In the genomic region with DNA sequence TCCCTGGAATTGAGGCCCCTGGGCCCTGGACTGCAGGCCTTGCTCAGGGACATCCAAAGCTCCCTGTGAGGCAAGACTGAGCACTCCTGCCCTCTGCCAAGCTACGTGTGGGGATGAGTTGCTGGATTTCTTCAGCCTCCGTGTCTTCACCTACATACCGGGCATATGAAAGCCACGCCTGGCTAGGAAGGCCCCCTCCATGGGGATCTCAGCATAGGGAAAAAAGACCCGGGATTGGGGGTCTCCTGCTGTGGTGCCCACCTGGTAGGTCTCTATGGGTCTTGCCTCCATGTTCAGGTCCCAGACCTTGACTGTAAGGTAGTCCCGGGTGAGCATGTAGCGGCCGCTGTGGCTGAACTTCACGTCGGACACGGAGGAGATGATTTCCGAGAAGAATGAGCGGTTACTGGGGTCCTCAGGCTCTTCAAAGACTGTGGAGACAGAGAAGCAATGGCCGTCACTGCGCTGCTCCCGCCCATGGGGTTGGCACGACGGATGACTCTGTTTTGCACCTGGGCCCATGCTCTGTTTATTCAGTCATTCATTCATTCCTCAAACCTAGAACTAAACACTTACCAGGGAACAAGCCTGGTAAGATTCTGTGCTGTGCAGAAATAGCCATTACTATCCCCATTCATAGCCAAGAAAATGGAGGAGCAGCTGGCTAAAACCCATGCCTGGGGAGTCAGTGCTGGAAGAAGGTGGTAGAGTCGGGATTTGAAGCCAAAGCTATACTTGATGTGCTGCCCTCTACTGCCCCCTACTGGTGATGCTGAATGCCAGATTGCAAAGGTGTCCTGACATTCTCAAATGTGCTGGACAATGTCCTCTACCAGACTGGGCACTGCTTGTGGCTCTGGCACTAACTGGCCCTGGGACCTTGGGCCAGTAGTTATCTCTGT, we compare ENCODE assay signal across 1 cellular context.
TF ChIP-seq lines count a peak whose summit lies in the region.

No MANE protein-coding gene starts in this region.

TF ChIP-seq in neural cell, 6 proteins besides CTCF, POLR2A, EP300 and RAD21 (continued from another document):
- TF ChIP-seq EZH2 (IDR thresholded peaks at IDR 0.05; ENCODE audit: borderline replicate concordance, insufficient read depth, low read length, poor library complexity, severe bottlenecking) (no peak), MXI1 (conservative IDR thresholded peaks at IDR 0.05; ENCODE audit: poor library complexity, severe bottlenecking) (no peak)
TF ChIP-seq in neural cell: peak in this region for 0.
